Comparison of ENCODE assay signal across 1 cellular context in the genomic region with DNA sequence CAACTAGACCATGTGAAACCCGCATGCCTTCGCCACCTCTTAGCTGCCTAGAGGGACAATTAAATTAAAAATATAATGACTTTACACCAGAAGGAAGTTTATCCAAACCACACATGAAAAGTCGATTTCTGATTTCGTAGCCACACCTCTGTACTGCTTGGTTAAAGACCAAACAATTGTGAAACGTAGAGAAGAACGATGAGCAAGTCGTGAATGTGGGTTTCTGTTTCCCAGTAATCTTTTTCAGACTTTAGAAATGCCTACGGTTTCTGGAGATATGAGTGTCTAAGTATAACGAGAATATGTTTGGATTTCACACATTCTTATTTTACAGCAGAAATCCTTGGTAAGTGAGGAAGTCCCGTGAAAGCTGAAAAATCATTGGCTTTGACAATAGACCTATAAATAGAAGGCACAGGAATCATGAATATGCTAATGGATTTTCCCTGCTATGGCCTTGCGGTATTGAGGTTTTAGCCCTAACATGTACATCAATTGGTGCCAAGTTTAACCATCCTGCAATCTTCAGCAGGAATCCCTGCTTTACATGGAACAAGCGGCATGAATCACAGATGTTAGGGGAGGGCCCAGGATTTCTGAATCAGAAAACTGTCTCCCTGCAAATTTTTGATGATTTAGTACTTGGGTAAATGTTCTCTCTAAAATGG.
TF ChIP-seq lines count a peak whose summit lies in the region.

No MANE protein-coding gene starts in this region.

TF ChIP-seq in GM23338, 12 proteins besides CTCF, POLR2A, EP300 and RAD21 (continued from another document):
- TF ChIP-seq, protein P1, sequence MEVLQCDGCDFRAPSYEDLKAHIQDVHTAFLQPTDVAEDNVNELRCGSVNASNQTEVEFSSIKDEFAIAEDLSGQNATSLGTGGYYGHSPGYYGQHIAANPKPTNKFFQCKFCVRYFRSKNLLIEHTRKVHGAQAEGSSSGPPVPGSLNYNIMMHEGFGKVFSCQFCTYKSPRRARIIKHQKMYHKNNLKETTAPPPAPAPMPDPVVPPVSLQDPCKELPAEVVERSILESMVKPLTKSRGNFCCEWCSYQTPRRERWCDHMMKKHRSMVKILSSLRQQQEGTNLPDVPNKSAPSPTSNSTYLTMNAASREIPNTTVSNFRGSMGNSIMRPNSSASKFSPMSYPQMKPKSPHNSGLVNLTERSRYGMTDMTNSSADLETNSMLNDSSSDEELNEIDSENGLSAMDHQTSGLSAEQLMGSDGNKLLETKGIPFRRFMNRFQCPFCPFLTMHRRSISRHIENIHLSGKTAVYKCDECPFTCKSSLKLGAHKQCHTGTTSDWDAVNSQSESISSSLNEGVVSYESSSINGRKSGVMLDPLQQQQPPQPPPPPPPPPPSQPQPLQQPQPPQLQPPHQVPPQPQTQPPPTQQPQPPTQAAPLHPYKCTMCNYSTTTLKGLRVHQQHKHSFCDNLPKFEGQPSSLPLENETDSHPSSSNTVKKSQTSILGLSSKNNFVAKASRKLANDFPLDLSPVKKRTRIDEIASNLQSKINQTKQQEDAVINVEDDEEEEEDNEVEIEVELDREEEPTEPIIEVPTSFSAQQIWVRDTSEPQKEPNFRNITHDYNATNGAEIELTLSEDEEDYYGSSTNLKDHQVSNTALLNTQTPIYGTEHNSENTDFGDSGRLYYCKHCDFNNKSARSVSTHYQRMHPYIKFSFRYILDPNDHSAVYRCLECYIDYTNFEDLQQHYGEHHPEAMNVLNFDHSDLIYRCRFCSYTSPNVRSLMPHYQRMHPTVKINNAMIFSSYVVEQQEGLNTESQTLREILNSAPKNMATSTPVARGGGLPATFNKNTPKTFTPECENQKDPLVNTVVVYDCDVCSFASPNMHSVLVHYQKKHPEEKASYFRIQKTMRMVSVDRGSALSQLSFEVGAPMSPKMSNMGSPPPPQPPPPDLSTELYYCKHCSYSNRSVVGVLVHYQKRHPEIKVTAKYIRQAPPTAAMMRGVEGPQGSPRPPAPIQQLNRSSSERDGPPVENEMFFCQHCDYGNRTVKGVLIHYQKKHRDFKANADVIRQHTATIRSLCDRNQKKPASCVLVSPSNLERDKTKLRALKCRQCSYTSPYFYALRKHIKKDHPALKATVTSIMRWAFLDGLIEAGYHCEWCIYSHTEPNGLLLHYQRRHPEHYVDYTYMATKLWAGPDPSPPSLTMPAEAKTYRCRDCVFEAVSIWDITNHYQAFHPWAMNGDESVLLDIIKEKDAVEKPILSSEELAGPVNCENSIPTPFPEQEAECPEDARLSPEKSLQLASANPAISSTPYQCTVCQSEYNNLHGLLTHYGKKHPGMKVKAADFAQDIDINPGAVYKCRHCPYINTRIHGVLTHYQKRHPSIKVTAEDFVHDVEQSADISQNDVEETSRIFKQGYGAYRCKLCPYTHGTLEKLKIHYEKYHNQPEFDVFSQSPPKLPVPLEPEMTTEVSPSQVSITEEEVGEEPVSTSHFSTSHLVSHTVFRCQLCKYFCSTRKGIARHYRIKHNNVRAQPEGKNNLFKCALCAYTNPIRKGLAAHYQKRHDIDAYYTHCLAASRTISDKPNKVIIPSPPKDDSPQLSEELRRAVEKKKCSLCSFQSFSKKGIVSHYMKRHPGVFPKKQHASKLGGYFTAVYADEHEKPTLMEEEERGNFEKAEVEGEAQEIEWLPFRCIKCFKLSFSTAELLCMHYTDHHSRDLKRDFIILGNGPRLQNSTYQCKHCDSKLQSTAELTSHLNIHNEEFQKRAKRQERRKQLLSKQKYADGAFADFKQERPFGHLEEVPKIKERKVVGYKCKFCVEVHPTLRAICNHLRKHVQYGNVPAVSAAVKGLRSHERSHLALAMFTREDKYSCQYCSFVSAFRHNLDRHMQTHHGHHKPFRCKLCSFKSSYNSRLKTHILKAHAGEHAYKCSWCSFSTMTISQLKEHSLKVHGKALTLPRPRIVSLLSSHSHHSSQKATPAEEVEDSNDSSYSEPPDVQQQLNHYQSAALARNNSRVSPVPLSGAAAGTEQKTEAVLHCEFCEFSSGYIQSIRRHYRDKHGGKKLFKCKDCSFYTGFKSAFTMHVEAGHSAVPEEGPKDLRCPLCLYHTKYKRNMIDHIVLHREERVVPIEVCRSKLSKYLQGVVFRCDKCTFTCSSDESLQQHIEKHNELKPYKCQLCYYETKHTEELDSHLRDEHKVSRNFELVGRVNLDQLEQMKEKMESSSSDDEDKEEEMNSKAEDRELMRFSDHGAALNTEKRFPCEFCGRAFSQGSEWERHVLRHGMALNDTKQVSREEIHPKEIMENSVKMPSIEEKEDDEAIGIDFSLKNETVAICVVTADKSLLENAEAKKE (CRISPR knock-in tag; IDR thresholded peaks at IDR 0.05), result no peak
- TF ChIP-seq EZH2 (IDR thresholded peaks at IDR 0.05; ENCODE audit: low read depth, unreplicated experiment) (no peak), CREB1 (CRISPR knock-in tag; IDR thresholded peaks at IDR 0.05; ENCODE audit: low read depth) (no peak), NANOG (IDR thresholded peaks at IDR 0.05; ENCODE audit: borderline replicate concordance) (no peak), EZH2phosphoT487 (IDR thresholded peaks at IDR 0.05; ENCODE audit: unreplicated experiment) (no peak), ZNF331 (CRISPR knock-in tag; IDR thresholded peaks at IDR 0.05; ENCODE audit: low read depth) (no peak), POLR2AphosphoS5 (IDR thresholded peaks at IDR 0.05; ENCODE audit: low read depth) (no peak), JUNB (IDR thresholded peaks at IDR 0.05; ENCODE audit: unreplicated experiment) (no peak)
- TF ChIP-seq, protein P2, sequence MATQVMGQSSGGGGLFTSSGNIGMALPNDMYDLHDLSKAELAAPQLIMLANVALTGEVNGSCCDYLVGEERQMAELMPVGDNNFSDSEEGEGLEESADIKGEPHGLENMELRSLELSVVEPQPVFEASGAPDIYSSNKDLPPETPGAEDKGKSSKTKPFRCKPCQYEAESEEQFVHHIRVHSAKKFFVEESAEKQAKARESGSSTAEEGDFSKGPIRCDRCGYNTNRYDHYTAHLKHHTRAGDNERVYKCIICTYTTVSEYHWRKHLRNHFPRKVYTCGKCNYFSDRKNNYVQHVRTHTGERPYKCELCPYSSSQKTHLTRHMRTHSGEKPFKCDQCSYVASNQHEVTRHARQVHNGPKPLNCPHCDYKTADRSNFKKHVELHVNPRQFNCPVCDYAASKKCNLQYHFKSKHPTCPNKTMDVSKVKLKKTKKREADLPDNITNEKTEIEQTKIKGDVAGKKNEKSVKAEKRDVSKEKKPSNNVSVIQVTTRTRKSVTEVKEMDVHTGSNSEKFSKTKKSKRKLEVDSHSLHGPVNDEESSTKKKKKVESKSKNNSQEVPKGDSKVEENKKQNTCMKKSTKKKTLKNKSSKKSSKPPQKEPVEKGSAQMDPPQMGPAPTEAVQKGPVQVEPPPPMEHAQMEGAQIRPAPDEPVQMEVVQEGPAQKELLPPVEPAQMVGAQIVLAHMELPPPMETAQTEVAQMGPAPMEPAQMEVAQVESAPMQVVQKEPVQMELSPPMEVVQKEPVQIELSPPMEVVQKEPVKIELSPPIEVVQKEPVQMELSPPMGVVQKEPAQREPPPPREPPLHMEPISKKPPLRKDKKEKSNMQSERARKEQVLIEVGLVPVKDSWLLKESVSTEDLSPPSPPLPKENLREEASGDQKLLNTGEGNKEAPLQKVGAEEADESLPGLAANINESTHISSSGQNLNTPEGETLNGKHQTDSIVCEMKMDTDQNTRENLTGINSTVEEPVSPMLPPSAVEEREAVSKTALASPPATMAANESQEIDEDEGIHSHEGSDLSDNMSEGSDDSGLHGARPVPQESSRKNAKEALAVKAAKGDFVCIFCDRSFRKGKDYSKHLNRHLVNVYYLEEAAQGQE (IDR thresholded peaks at IDR 0.05; ENCODE audit: unreplicated experiment), result no peak
